ENCODE assay signal across 26 cellular contexts in the genomic region with DNA sequence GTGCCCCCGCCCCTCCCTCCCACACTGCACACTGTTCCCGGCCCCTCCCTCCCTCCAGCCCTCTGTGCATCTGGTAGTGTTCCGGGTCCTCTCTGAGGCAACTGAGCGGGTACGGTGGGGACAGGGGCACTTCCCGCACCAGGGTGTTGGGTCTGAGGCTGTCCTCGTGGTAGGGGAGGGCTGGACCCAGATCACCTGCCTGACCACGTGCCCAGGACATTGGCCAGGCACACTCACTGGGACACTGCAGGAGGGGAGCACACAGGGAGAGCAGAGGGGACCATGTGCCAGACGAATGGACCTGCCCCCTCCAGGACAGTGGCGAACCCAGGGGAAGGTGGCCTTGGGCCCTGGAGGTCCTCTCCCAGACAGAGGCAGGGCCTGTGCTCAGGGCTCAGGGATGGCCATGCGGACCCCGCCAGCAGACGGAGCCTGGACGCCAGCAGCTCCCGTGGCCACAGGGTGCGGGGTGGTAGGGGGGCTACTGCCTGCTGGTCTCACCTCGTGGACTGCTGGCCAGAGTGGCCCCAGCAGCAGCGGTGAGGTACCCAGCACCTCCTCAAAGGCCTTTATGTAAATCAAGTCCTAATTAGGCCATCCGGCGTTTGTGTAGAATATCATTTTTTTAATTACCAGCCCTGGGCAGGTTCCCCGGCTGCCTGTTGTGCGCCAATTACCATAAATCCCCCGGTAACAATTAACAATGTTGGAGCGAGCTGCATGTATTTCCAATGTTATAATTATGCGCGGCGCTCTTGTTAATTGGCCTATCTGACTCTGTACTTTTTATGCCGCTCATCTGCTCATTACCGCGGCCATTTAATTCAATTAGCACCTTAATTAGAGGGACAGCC.
A peak's percentile ranks its signal among the peaks of the same experiment; 100 is the strongest.
DNase-seq lines count a peak whose midpoint lies in the region; ATAC-seq and TF ChIP-seq lines count a peak whose summit lies in the region.
"Had no signal": no experiment of that assay in that cellular context is flagged by ENCODE, and none has a peak within 500 bp of the region (broad histone marks: within the 10 kb centered on the region; RNA-seq: fewer than 3 reads in every experiment).

No MANE protein-coding gene starts in this region.

- H3K4me3 ChIP-seq in psoas muscle: no peak overlapping the region
- H3K4me3 ChIP-seq: colonic mucosa, gastroesophageal sphincter, GM12878, ovary, SK-N-MC had no signal

- no peak overlapping the region for H3K27ac ChIP-seq in psoas muscle
- H3K27ac ChIP-seq: brain microvascular endothelial cell, colonic mucosa, gastroesophageal sphincter, ovary had no signal

- no peaks in the 10 kb centered on the region for H3K36me3 ChIP-seq in psoas muscle (ENCODE audit: insufficient read depth in 1 of 2, low read depth in 1 of 2)
- H3K36me3 ChIP-seq: brain microvascular endothelial cell, colonic mucosa, gastroesophageal sphincter, ovary had no signal

- ATAC-seq in left cardiac atrium (no peak), psoas muscle (no peak), HG03460 (IDR thresholded peaks at IDR 0.05; ENCODE audit: unreplicated experiment) (no peak)
- ATAC-seq: gastroesophageal sphincter, GM12878, sciatic nerve had no signal

- no peaks in the 10 kb centered on the region for H3K4me1 ChIP-seq in psoas muscle
- H3K4me1 ChIP-seq: colonic mucosa had no signal

- intact Hi-C loops in left cardiac atrium (cut with DNase I): no loop called here
- intact Hi-C loops in psoas muscle (cut with DNase I): no loop called here

- TF ChIP-seq CTCF in psoas muscle (IDR thresholded peaks at IDR 0.05): no peak

- peaks cover 0 to 59% (median 20%) of the 10 kb centered on the region in 3 donors for H3K27me3 ChIP-seq in psoas muscle (ENCODE audit: insufficient read depth in 3 of 3, low read length in 2 of 3)
- H3K27me3 ChIP-seq: colonic mucosa, ovary had no signal

- DNase-seq in NCI-H82 (lab: John Stamatoyannopoulos, UW) (peak; percentile 48), NCI-H82 treated with DMSO at 0.1 percent for 48 hours (lab: John Stamatoyannopoulos, UW; ENCODE audit: unreplicated experiment) (no peak), NCI-H69 (lab: John Stamatoyannopoulos, UW) (peak; percentile 81), left cardiac atrium (peak; percentile 20), psoas muscle (peak; percentile 8 to 43), midbrain (lab: John Stamatoyannopoulos, UW) (no peak), cortex of kidney (lab: John Stamatoyannopoulos, UW) (no peak)
- DNase-seq: activated B cell treated with CpG ODN at 0.5 μM for 24 hours; activated CD4-positive, alpha-beta memory T cell treated with anti-CD3 and anti-CD28 coated beads for 36 hours; activated effector memory CD4-positive, alpha-beta T cell treated with anti-CD3 and anti-CD28 coated beads, Interleukin-2, amount 50 U/mL, for 16 hours; brain microvascular endothelial cell; colonic mucosa; DND-41; GOT3; MV-4-11; naive B cell; NCI-H2029 treated with DMSO at 0.1 percent for 48 hours; NK-92 treated with Interleukin-12 subunit alpha and Interleukin-12 subunit beta, amount 100 ng/mL, for 24 hours; ovary; stimulated activated CD8-positive, alpha-beta memory T cell treated with anti-CD3 and anti-CD28 coated beads, Interleukin-4, amount 100 ng/mL, for 48 hours; trophoblast cell had no signal

- WGBS in psoas muscle, 3 donors: 69 to 80% (median 74%) methylated on average over 29 to 30 of the region's 30 CpGs

- no peaks in the 10 kb centered on the region for H3K9me3 ChIP-seq in psoas muscle
- H3K9me3 ChIP-seq: colonic mucosa, gastroesophageal sphincter, ovary had no signal

Comparison
In these comparisons a context has a peak if more than half of its experiments do, and no peak if none do; other contexts are left out.
1. DNase-seq: peak in NCI-H82 (single experiment), NCI-H69 (single experiment), left cardiac atrium (single experiment) and psoas muscle (2 of 2); none in NCI-H82 treated with DMSO at 0.1 percent for 48 hours (single experiment), midbrain (single experiment) and cortex of kidney (single experiment).